In genomic region chr19:55257461-55258411, GRCh38 we compare ENCODE assay signal across 8 cellular contexts. TPM values are rescaled to one million over a fixed set of nuclear protein-coding genes. Genes with fewer than 3 reads are reported as not detected.
DNase-seq lines count a peak whose midpoint lies in the region; ATAC-seq and TF ChIP-seq lines count a peak whose summit lies in the region.

No MANE protein-coding gene starts in this region.

- ATAC-seq in activated CD4-positive, CD25-positive, alpha-beta regulatory T cell treated with anti-CD3 and anti-CD28 coated beads, Interleukin-2, amount 50 U/mL, for 24 hours = no peak

- peak overlapping the region; percentile 79 for H3K4me3 ChIP-seq in fibroblast of pulmonary artery (replicated peaks; ENCODE audit: low read depth, low read length)

- no peak for TF ChIP-seq CTCF in fibroblast of pulmonary artery (IDR thresholded peaks at IDR 0.05; ENCODE audit: low read length, missing control alignments)

- intact Hi-C loops in posterior vena cava (cut with DNase I) = no loop called here

- DNase-seq in COLO668 (lab: John Stamatoyannopoulos, UW; ENCODE audit: unreplicated experiment) (peak; percentile 31), HT1080 (ENCODE audit: low read depth) (peak; percentile 24), fibroblast of pulmonary artery (ENCODE audit: low read depth) (peak; percentile 5), posterior vena cava (ENCODE audit: low spot score) (peak; percentile 81), DMS114 treated with DMSO at 0.1 percent for 48 hours (lab: John Stamatoyannopoulos, UW; ENCODE audit: unreplicated experiment) (no peak), UCSD-AML1 (lab: John Stamatoyannopoulos, UW; ENCODE audit: unreplicated experiment) (no peak)
- DNase-seq in activated CD4-positive, alpha-beta T cell treated with anti-CD3 and anti-CD28 coated beads, Interleukin-2, amount 50 U/mL, for 1 hour = peak; percentile 27

RNA-seq across cellular contexts. Expression of gene PPP6R1, which starts 1.1 kb away (rescaled TPM):
- total RNA-seq in HT1080 (2014; rRNA removed; shearing (Covaris generic)) = 64.6 and 82.5 TPM in 2 replicates
- polyA plus RNA-seq in HT1080 (2015; cell fraction: cytosol; rRNA removed) = 63.1 and 64.1 TPM in 2 replicates
- polyA plus RNA-seq in HT1080 (2015; cell fraction: nucleus; rRNA removed) = 64.0 and 73.1 TPM in 2 replicates
- total RNA-seq in posterior vena cava = 10 to 100 TPM; 40.6 to 46.0 TPM

RNA-seq across cellular contexts. Expression of gene HSPBP1, which starts 22.2 kb away (rescaled TPM):
- total RNA-seq in HT1080 (2014; rRNA removed; shearing (Covaris generic)) = 77.4 and 77.8 TPM in 2 replicates
- 78.2 and 87.4 TPM in 2 replicates for polyA plus RNA-seq in HT1080 (2015; cell fraction: cytosol; rRNA removed)
- polyA plus RNA-seq in HT1080 (2015; cell fraction: nucleus; rRNA removed) = 77.3 and 78.5 TPM in 2 replicates
- total RNA-seq in posterior vena cava = 10 to 100 TPM; 19.8 to 20.1 TPM

RNA-seq across cellular contexts. Expression of gene BRSK1, which starts 26.1 kb away (rescaled TPM):
- total RNA-seq in HT1080 (2014; rRNA removed; shearing (Covaris generic)) = 1.7 and 7.6 TPM in 2 replicates
- polyA plus RNA-seq in HT1080 (2015; cell fraction: cytosol; rRNA removed) = 5.8 and 6.0 TPM in 2 replicates
- polyA plus RNA-seq in HT1080 (2015; cell fraction: nucleus; rRNA removed) = 25.7 and 29.8 TPM in 2 replicates
- 1 to 10 TPM; 7.2 to 9.2 TPM for total RNA-seq in posterior vena cava

RNA-seq across cellular contexts. Expression of gene TMEM86B, which starts 29.2 kb away (rescaled TPM):
- 1.7 and 1.8 TPM in 2 replicates for total RNA-seq in HT1080 (2014; rRNA removed; shearing (Covaris generic))
- 2.5 and 2.7 TPM in 2 replicates for polyA plus RNA-seq in HT1080 (2015; cell fraction: cytosol; rRNA removed)
- 9.6 and 15.3 TPM in 2 replicates for polyA plus RNA-seq in HT1080 (2015; cell fraction: nucleus; rRNA removed)
- 1 to 10 TPM; 1.6 to 1.7 TPM for total RNA-seq in posterior vena cava

RNA-seq across cellular contexts. Expression of gene PTPRH, which starts 48.4 kb away (rescaled TPM):
- total RNA-seq in HT1080 (2014; rRNA removed; shearing (Covaris generic)) = 0.39 TPM in 1 of 2 replicates, not detected in the other
- 0.51 and 1.7 TPM in 2 replicates for polyA plus RNA-seq in HT1080 (2015; cell fraction: cytosol; rRNA removed)
- 1.8 and 1.9 TPM in 2 replicates for polyA plus RNA-seq in HT1080 (2015; cell fraction: nucleus; rRNA removed)
- total RNA-seq in posterior vena cava = 1 to 10 TPM in 1 of 2 donors, under 1 TPM in 1; 0.81 to 1.6 TPM

Comparison
In these comparisons a context has a peak if more than half of its experiments do, and no peak if none do; other contexts are left out.
1. DNase-seq: peak in COLO668 (single experiment), HT1080 (single experiment), activated CD4-positive, alpha-beta T cell treated with anti-CD3 and anti-CD28 coated beads, Interleukin-2, amount 50 U/mL, for 1 hour (single experiment), fibroblast of pulmonary artery (single experiment) and posterior vena cava (single experiment); none in DMS114 treated with DMSO at 0.1 percent for 48 hours (single experiment) and UCSD-AML1 (single experiment).